8 cellular contexts compared by ENCODE assay signal in genomic region chr6:7147051-7147671, GRCh38. TPM values are rescaled to one million over a fixed set of nuclear protein-coding genes. Genes with fewer than 3 reads are reported as not detected.
DNase-seq lines count a peak whose midpoint lies in the region; ATAC-seq and TF ChIP-seq lines count a peak whose summit lies in the region.

No MANE protein-coding gene starts in this region.

- H3K27me3 Mint-ChIP-seq in CD14-positive monocyte (ENCODE audit: low read depth in 3 of 3) = peaks cover 0 to 2% (median 0%) of the 10 kb centered on the region in 3 donors
- no peaks in the 10 kb centered on the region for H3K27me3 Mint-ChIP-seq in IgD-negative memory B cell
- no peaks in the 10 kb centered on the region for H3K27me3 Mint-ChIP-seq in natural killer cell (ENCODE audit: low read depth in 2 of 2)

- H3K4me1 Mint-ChIP-seq in CD14-positive monocyte = peaks cover 80% of the 10 kb centered on the region
- H3K4me1 Mint-ChIP-seq in IgD-negative memory B cell = peaks cover 56 to 68% (median 58%) of the 10 kb centered on the region in 3 donors
- H3K4me1 Mint-ChIP-seq in natural killer cell = peaks cover 61 to 62% of the 10 kb centered on the region in 2 donors

- H3K36me3 ChIP-seq in brain microvascular endothelial cell (replicated peaks) (no peaks in the 10 kb centered on the region), H7 (replicated peaks; ENCODE audit: control insufficient read depth, insufficient read depth, low read length) (no peaks in the 10 kb centered on the region)

- in situ Hi-C loops in brain microvascular endothelial cell (cut with HindIII; ENCODE audit: low pct_ligation_motif_present, low sequenced_read_pairs) = no loop called here

- TF ChIP-seq CTCF in CD14-positive monocyte (IDR thresholded peaks at IDR 0.05) (no peak), brain microvascular endothelial cell (IDR thresholded peaks at IDR 0.05; ENCODE audit: low read depth, low read length, missing control alignments) (no peak), natural killer cell (IDR thresholded peaks at IDR 0.05) (no peak)

- H3K36me3 Mint-ChIP-seq in CD14-positive monocyte (peaks cover 10 to 14% of the 10 kb centered on the region in 2 donors), IgD-negative memory B cell (peaks cover 3% of the 10 kb centered on the region), natural killer cell (no peaks in the 10 kb centered on the region)

- peak overlapping the region; percentile 10 to 67 for H3K4me3 Mint-ChIP-seq in CD14-positive monocyte
- H3K4me3 Mint-ChIP-seq in IgD-negative memory B cell = peak overlapping the region in 3 of 4 donors; percentile 31 to 90 (median 85)
- peak overlapping the region; percentile 84 for H3K4me3 Mint-ChIP-seq in natural killer cell

- intact Hi-C loops in CD14-positive monocyte (cut with micrococcal nuclease) = loop anchor here in 1 of 2 donors (5.0 kb wide), 1 partner anchor 40 kb away; the partner anchor contains the start of gene RREB1
- intact Hi-C loops in natural killer cell (cut with micrococcal nuclease) = loop anchor here (2.0 kb wide), 1 partner anchor 38 kb away; no protein-coding TSS in a partner anchor

- H3K9me3 Mint-ChIP-seq in CD14-positive monocyte (no peaks in the 10 kb centered on the region), IgD-negative memory B cell (no peaks in the 10 kb centered on the region), natural killer cell (no peaks in the 10 kb centered on the region)

- DNase-seq in CD14-positive monocyte (ENCODE audit: low spot score) (no peak), brain microvascular endothelial cell (no peak), natural killer cell (no peak), NCI-H1436 treated with DMSO at 0.1 percent for 48 hours (lab: John Stamatoyannopoulos, UW) (no peak), GOT3 (lab: John Stamatoyannopoulos, UW) (no peak), H7 (no peak), NCI-H1092 treated with DMSO at 0.1 percent for 48 hours (lab: John Stamatoyannopoulos, UW) (no peak)

- H3K27me3 ChIP-seq in brain microvascular endothelial cell (replicated peaks) (no peaks in the 10 kb centered on the region), H7 (ENCODE audit: control insufficient read depth, insufficient read depth, low read length) (no peaks in the 10 kb centered on the region)

- no peak for ATAC-seq in natural killer cell

- H3K27ac Mint-ChIP-seq in CD14-positive monocyte (peak overlapping the region; percentile 83 to 97 (median 92)), IgD-negative memory B cell (peak overlapping the region in 2 of 3 donors; percentile 49 to 55), natural killer cell (peak overlapping the region; percentile 78 to 89)

- no peak overlapping the region for H3K4me3 ChIP-seq in brain microvascular endothelial cell (ENCODE audit: low read depth, low read length)
- H3K4me3 ChIP-seq in H7 (ENCODE audit: insufficient read depth, low read depth, low read length) = no peak overlapping the region

- peak overlapping the region; percentile 82 for H3K27ac ChIP-seq in brain microvascular endothelial cell

RNA-seq across cellular contexts. Expression of gene RREB1, which starts 39.4 kb away (rescaled TPM):
- polyA plus RNA-seq in CD14-positive monocyte (1 to 10 TPM; 2.1 to 5.6 TPM), IgD-negative memory B cell (6.1 TPM)
- total RNA-seq in natural killer cell = 10 to 100 TPM; 42.2 to 51.8 (median 44.0) TPM
- 24.2 and 31.9 TPM in 2 replicates for total RNA-seq in H7 (2014; rRNA removed; shearing (Covaris generic))
